ENCODE assay signal across 8 cellular contexts in genomic region chr11:114439229-114440120, GRCh38. TPM values are rescaled to one million over a fixed set of nuclear protein-coding genes. Genes with fewer than 3 reads are reported as not detected.
DNase-seq lines count a peak whose midpoint lies in the region; ATAC-seq lines count a peak whose summit lies in the region.

Gene REXO2, plus strand, starts transcription at chr11:114439467. Its CDS starts 62 bp downstream, at chr11:114439529.

- peak; percentile 97 for ATAC-seq in GM19468 (IDR thresholded peaks at IDR 0.05; ENCODE audit: extremely low read depth, unreplicated experiment)

- DNase-seq in COLO829 (ENCODE audit: low spot score) (peak; percentile 93), HS-5 (ENCODE audit: low read depth) (peak; percentile 63), lung microvascular endothelial cell (ENCODE audit: low read depth in 2 of 2) (peak; percentile 97 to 98)
- peak; percentile 94 for DNase-seq in NK-92 treated with Interleukin-12 subunit alpha and Interleukin-12 subunit beta, amount 100 ng/mL, for 24 hours (lab: John Stamatoyannopoulos, UW)
- peak; percentile 96 for DNase-seq in activated CD8-positive, alpha-beta memory T cell treated with anti-CD3 and anti-CD28 coated beads for 24 hours
- peak; percentile 88 for DNase-seq in effector CD8-positive, alpha-beta T cell (lab: John Stamatoyannopoulos, UW)
- peak; percentile 85 to 90 (median 89) for DNase-seq in stimulated activated CD4-positive, alpha-beta T cell treated with anti-CD3 and anti-CD28 coated beads, TNF-alpha, amount 100 ng/mL, for 48 hours (ENCODE audit: low read depth in 3 of 3)

RNA-seq across cellular contexts. Expression of gene REXO2, which starts in this region (rescaled TPM):
- total RNA-seq in lung microvascular endothelial cell: 115 and 149 TPM in 2 replicates

Comparison
In these comparisons a context has a peak if more than half of its experiments do, and no peak if none do; other contexts are left out.
1. Peak in every context shown above with its lines: DNase-seq and ATAC-seq.